ENCODE assay signal across 1 cellular context in genomic region chr11:60924906-60925684, GRCh38.
TF ChIP-seq lines count a peak whose summit lies in the region.

No MANE protein-coding gene starts in this region.

TF ChIP-seq in SK-N-SH, 30 proteins besides CTCF, POLR2A, EP300 and RAD21:
- TF ChIP-seq USF1 (IDR thresholded peaks at IDR 0.05; ENCODE audit: borderline replicate concordance, low read depth) (no peak), MXI1 (IDR thresholded peaks at IDR 0.05; ENCODE audit: low read depth, low read length) (0 out of 2 replicates have a peak, but pooled peaks have one; percentile 37), GATA2 (CRISPR knock-in tag; IDR thresholded peaks at IDR 0.05) (no peak), NFIC (IDR thresholded peaks at IDR 0.05; ENCODE audit: borderline replicate concordance) (no peak)
